Comparison of ENCODE assay signal across 24 cellular contexts in genomic region chr19:5104871-5105351, GRCh38.
DNase-seq lines count a peak whose midpoint lies in the region; ATAC-seq, FAIRE-seq and TF ChIP-seq lines count a peak whose summit lies in the region.
"Had no signal": no experiment of that assay in that cellular context is flagged by ENCODE, and none has a peak within 500 bp of the region (broad histone marks: within the 10 kb centered on the region; RNA-seq: fewer than 3 reads in every experiment).

No MANE protein-coding gene starts in this region.

- WGBS in HepG2 (ENCODE audit: low lambda C conversion rate) = 94% methylated on average over 8 of the region's 18 CpGs
- 16 to 78% (median 37%) methylated on average over 17 to 18 of the region's 18 CpGs for WGBS in small intestine, 3 donors

- H3K9me3 Mint-ChIP-seq in HFFc6 = peaks cover 10% of the 10 kb centered on the region
- H3K9me3 Mint-ChIP-seq in activated naive CD4-positive, alpha-beta T cell treated with anti-CD3 and anti-CD28 coated beads, Interleukin-2, amount 10 ng/mL, durations not matched to agents 7 days and 5 days = peaks cover 12% of the 10 kb centered on the region

- H3K4me3 Mint-ChIP-seq in HFFc6 = no peak overlapping the region
- H3K4me3 Mint-ChIP-seq in activated naive CD4-positive, alpha-beta T cell treated with anti-CD3 and anti-CD28 coated beads, Interleukin-2, amount 10 ng/mL, durations not matched to agents 7 days and 5 days = no peak overlapping the region
- H3K4me3 Mint-ChIP-seq: activated naive CD4-positive, alpha-beta T cell treated with anti-CD3 and anti-CD28 coated beads for 36 hours; activated T-cell treated with anti-CD3 and anti-CD28 coated beads, Interleukin-2, amount 50 U/mL, for 72 hours; IgD-negative memory B cell; stimulated activated memory B cell treated with anti-CD40 and anti-IgM and Interleukin-4, amounts not matched to agents 10 μg/mL and 1 μg/mL and 100 μg/mL, for 72 hours had no signal

- no peak for TF ChIP-seq EP300 in HepG2 (IDR thresholded peaks at IDR 0.05; ENCODE audit: low read depth in 2 of 2, low read length in 2 of 2)
- TF ChIP-seq EP300 in HepG2 (CRISPR knock-in tag; IDR thresholded peaks at IDR 0.05; ENCODE audit: borderline replicate concordance) = no peak

- BruUV-seq in HepG2 (replicated peaks; lab: Mats Ljungman, UMichigan) = no TSS peak

- H3K4me3 ChIP-seq in HepG2 (replicated peaks in 1 of 3; ENCODE audit: insufficient read depth in 1 of 3, low read depth in 2 of 3, low read length in 3 of 3) = no peak overlapping the region
- no peak overlapping the region for H3K4me3 ChIP-seq in small intestine (ENCODE audit: low read depth in 1 of 2, low read length in 2 of 2)
- H3K4me3 ChIP-seq: adrenal gland; BLaER1 treated with 17β-estradiol and CSF1 and Interleukin-3, amounts not matched to agents 10 nM and 100 nM; GM12878 had no signal

- POLR2A ChIA-PET in HepG2 (lab: Yijun Ruan, JAX) = interaction anchor here (0.5 kb wide), 1 partner anchor 215 kb away, joined by 3 read pairs; no protein-coding TSS in a partner anchor

- TF ChIP-seq RAD21 in HepG2 (CRISPR knock-in tag; IDR thresholded peaks at IDR 0.05) = no peak

- CTCF ChIA-PET in HepG2 (lab: Yijun Ruan, JAX; ENCODE audit: low intra/inter-chr PET ratio, low total read pairs) = no interaction called here
- CTCF ChIA-PET in activated naive CD4-positive, alpha-beta T cell treated with anti-CD3 and anti-CD28 coated beads, Interleukin-2, amount 10 ng/mL, durations not matched to agents 7 days and 5 days (lab: Charles Lee) = no interaction called here

- no peak overlapping the region for H3K27ac Mint-ChIP-seq in HFFc6
- H3K27ac Mint-ChIP-seq in activated naive CD4-positive, alpha-beta T cell treated with anti-CD3 and anti-CD28 coated beads, Interleukin-2, amount 10 ng/mL, durations not matched to agents 7 days and 5 days = no peak overlapping the region
- H3K27ac Mint-ChIP-seq: activated naive CD4-positive, alpha-beta T cell treated with anti-CD3 and anti-CD28 coated beads for 36 hours; activated T-cell treated with anti-CD3 and anti-CD28 coated beads, Interleukin-2, amount 50 U/mL, for 72 hours; IgD-negative memory B cell; stimulated activated memory B cell treated with anti-CD40 and anti-IgM and Interleukin-4, amounts not matched to agents 10 μg/mL and 1 μg/mL and 100 μg/mL, for 72 hours had no signal

- in situ Hi-C loops in HepG2 (cut with HindIII; ENCODE audit: extremely low pct_ligation_motif_present, low pct_unique_long_range_greater_than_20kb) = no loop called here

- no peak overlapping the region for H3K9ac ChIP-seq in HepG2 (ENCODE audit: insufficient read depth, low read depth, low read length)
- H3K9ac ChIP-seq: BLaER1 treated with 17β-estradiol and CSF1 and Interleukin-3, amounts not matched to agents 10 nM and 100 nM had no signal

- no peak overlapping the region for H2AFZ ChIP-seq in HepG2 (ENCODE audit: low read length)

- FAIRE-seq in HepG2 (lab: Jason Lieb, UNC) (peak; percentile 59), small intestine (lab: Jason Lieb, UNC) (no peak)
- FAIRE-seq: GM12878 had no signal

- ATAC-seq in HepG2 = peak; percentile 79
- ATAC-seq: activated T-cell treated with anti-CD3 and anti-CD28 coated beads, Interleukin-2, amount 50 U/mL, for 72 hours; GM12878; stimulated activated memory B cell treated with anti-CD40 and anti-IgM and Interleukin-4, amounts not matched to agents 10 μg/mL and 1 μg/mL and 100 μg/mL, for 72 hours had no signal

- TF ChIP-seq POLR2A in HepG2 (IDR thresholded peaks at IDR 0.05; ENCODE audit: insufficient read depth in 1 of 2, low read depth in 2 of 2, low read length in 2 of 2) = no peak

- H3K36me3 ChIP-seq in HepG2 (replicated peaks in 1 of 2; ENCODE audit: control insufficient read depth in 1 of 2, insufficient read depth in 2 of 2, low read length in 2 of 2) (peaks cover 5 to 13% of the 10 kb centered on the region in 2 experiments; a peak in 4 of 5 replicates), small intestine (ENCODE audit: control insufficient read depth in 2 of 2, insufficient read depth in 2 of 2, low read length in 2 of 2) (no peaks in the 10 kb centered on the region)
- H3K36me3 ChIP-seq: brain microvascular endothelial cell had no signal

- no peaks in the 10 kb centered on the region; a peak in 1 of 5 replicates for H3K27me3 ChIP-seq in HepG2 (ENCODE audit: control insufficient read depth in 1 of 2, insufficient read depth in 2 of 2, low read length in 2 of 2)
- no peaks in the 10 kb centered on the region for H3K27me3 ChIP-seq in small intestine (ENCODE audit: control insufficient read depth in 2 of 2, insufficient read depth in 2 of 2, low read length in 2 of 2)
- H3K27me3 ChIP-seq: adrenal gland; BLaER1 treated with 17β-estradiol and CSF1 and Interleukin-3, amounts not matched to agents 10 nM and 100 nM; brain microvascular endothelial cell had no signal

- no peak for TF ChIP-seq CTCF in HepG2 (CRISPR knock-in tag; IDR thresholded peaks at IDR 0.05)
- no peak for TF ChIP-seq CTCF in HFFc6 (IDR thresholded peaks at IDR 0.05)

- H3K4me2 ChIP-seq in HepG2 (ENCODE audit: low read depth, low read length) = no peak overlapping the region; the same call in 1 of the 2 replicates
- H3K4me2 ChIP-seq: BLaER1 treated with 17β-estradiol and CSF1 and Interleukin-3, amounts not matched to agents 10 nM and 100 nM had no signal

- no peaks in the 10 kb centered on the region for H3K79me2 ChIP-seq in HepG2 (ENCODE audit: insufficient read depth, low read length)

- peaks cover 4% of the 10 kb centered on the region; the same call in 1 of the 2 replicates for H4K20me1 ChIP-seq in HepG2 (ENCODE audit: insufficient read depth, low read length)

- H3K9me3 ChIP-seq in HepG2 (ENCODE audit: low read length) = peaks cover 6% of the 10 kb centered on the region
- peaks cover under 1% of the 10 kb centered on the region for H3K9me3 ChIP-seq in small intestine (ENCODE audit: control insufficient read depth, low read depth)

- H3K4me1 Mint-ChIP-seq in HFFc6 (ENCODE audit: low read depth) = no peaks in the 10 kb centered on the region
- H3K4me1 Mint-ChIP-seq in activated naive CD4-positive, alpha-beta T cell treated with anti-CD3 and anti-CD28 coated beads, Interleukin-2, amount 10 ng/mL, durations not matched to agents 7 days and 5 days = no peaks in the 10 kb centered on the region
- H3K4me1 Mint-ChIP-seq: stimulated activated memory B cell treated with anti-CD40 and anti-IgM and Interleukin-4, amounts not matched to agents 10 μg/mL and 1 μg/mL and 100 μg/mL, for 72 hours had no signal

- peak; percentile 47 for DNase-seq in NCI-H1092 treated with DMSO at 0.1 percent for 48 hours (lab: John Stamatoyannopoulos, UW)
- DNase-seq in cerebellar cortex (ENCODE audit: low spot score) = peak; percentile 62
- DNase-seq in HepG2 (ENCODE audit: low spot score) = peak; percentile 35
- peak; percentile 56 for DNase-seq in small intestine
- DNase-seq in HFFc6 = no peak
- DNase-seq in activated naive CD4-positive, alpha-beta T cell treated with anti-CD3 and anti-CD28 coated beads, Interleukin-2, amount 10 ng/mL, durations not matched to agents 7 days and 5 days = no peak
- DNase-seq in NCI-H446 treated with DMSO at 0.1 percent for 48 hours (lab: John Stamatoyannopoulos, UW) = no peak
- no peak for DNase-seq in DMS79 (lab: John Stamatoyannopoulos, UW)
- DNase-seq: activated CD4-positive, alpha-beta T cell treated with anti-CD3 and anti-CD28 coated beads, Interleukin-2, amount 50 U/mL, for 48 hours; activated CD4-positive, CD25-positive, alpha-beta regulatory T cell treated with anti-CD3 and anti-CD28 coated beads, Interleukin-2, amount 50 U/mL, for 72 hours; activated naive CD4-positive, alpha-beta T cell treated with anti-CD3 and anti-CD28 coated beads for 36 hours; activated T-cell treated with anti-CD3 and anti-CD28 coated beads, Interleukin-2, amount 50 U/mL, for 72 hours; adrenal gland; brain microvascular endothelial cell; H7; left cardiac atrium; NCI-H1105; NCI-H187 treated with DMSO at 0.1 percent for 48 hours; NCI-H510A treated with DMSO at 0.1 percent for 48 hours; NK-92 treated with Interleukin-12 subunit alpha and Interleukin-12 subunit beta, amount 100 ng/mL, for 24 hours had no signal

- H3K36me3 Mint-ChIP-seq in HFFc6 (ENCODE audit: low read depth) = peaks cover 15% of the 10 kb centered on the region
- H3K36me3 Mint-ChIP-seq in activated naive CD4-positive, alpha-beta T cell treated with anti-CD3 and anti-CD28 coated beads, Interleukin-2, amount 10 ng/mL, durations not matched to agents 7 days and 5 days = peaks cover 9% of the 10 kb centered on the region

- H3K27me3 Mint-ChIP-seq in HFFc6 (ENCODE audit: insufficient read depth) = peaks cover 1% of the 10 kb centered on the region; the same call in 1 of the 2 replicates
- H3K27me3 Mint-ChIP-seq in activated naive CD4-positive, alpha-beta T cell treated with anti-CD3 and anti-CD28 coated beads, Interleukin-2, amount 10 ng/mL, durations not matched to agents 7 days and 5 days = no peaks in the 10 kb centered on the region
- H3K27me3 Mint-ChIP-seq: IgD-negative memory B cell; stimulated activated memory B cell treated with anti-CD40 and anti-IgM and Interleukin-4, amounts not matched to agents 10 μg/mL and 1 μg/mL and 100 μg/mL, for 72 hours had no signal

- intact Hi-C loops in HepG2 (cut with micrococcal nuclease; ENCODE audit: unreplicated experiment) = no loop called here

- H3K4me1 ChIP-seq in HepG2 (ENCODE audit: insufficient read depth, low read length) (peaks cover 22% of the 10 kb centered on the region), small intestine (ENCODE audit: control insufficient read depth in 2 of 2, insufficient read depth in 1 of 2, low read depth in 1 of 2, low read length in 1 of 2) (no peaks in the 10 kb centered on the region)
- H3K4me1 ChIP-seq: BLaER1 treated with 17β-estradiol and CSF1 and Interleukin-3, amounts not matched to agents 10 nM and 100 nM had no signal

- peak overlapping the region; percentile 18 for H3K27ac ChIP-seq in HepG2 (ENCODE audit: extremely low read length, insufficient read depth, low read length)
- no peak overlapping the region for H3K27ac ChIP-seq in small intestine (ENCODE audit: low read depth in 1 of 2, low read length in 1 of 2)
- H3K27ac ChIP-seq: BLaER1 treated with 17β-estradiol and CSF1 and Interleukin-3, amounts not matched to agents 10 nM and 100 nM; brain microvascular endothelial cell had no signal

TF ChIP-seq in HepG2, 621 proteins besides CTCF, POLR2A, EP300 and RAD21 (continues in another document):
- no peak for TF ChIP-seq TGIF2 (CRISPR knock-in tag; IDR thresholded peaks at IDR 0.05)
- TF ChIP-seq FOXJ3 (CRISPR knock-in tag; IDR thresholded peaks at IDR 0.05; ENCODE audit: borderline replicate concordance) = no peak
- no peak for TF ChIP-seq ZSCAN5A (CRISPR knock-in tag; IDR thresholded peaks at IDR 0.05; ENCODE audit: borderline replicate concordance)

Comparison
In these comparisons a context has a peak if more than half of its experiments do, and no peak if none do; other contexts are left out.
1. DNase-seq: peak in NCI-H1092 treated with DMSO at 0.1 percent for 48 hours (single experiment), cerebellar cortex (single experiment), HepG2 (single experiment) and small intestine (single experiment); none in HFFc6 (single experiment), activated naive CD4-positive, alpha-beta T cell treated with anti-CD3 and anti-CD28 coated beads, Interleukin-2, amount 10 ng/mL, durations not matched to agents 7 days and 5 days (single experiment), NCI-H446 treated with DMSO at 0.1 percent for 48 hours (single experiment) and DMS79 (single experiment).